Comparison of ENCODE assay signal across 1 cellular context in genomic region chr2:108536133-108536780, GRCh38.
TF ChIP-seq lines count a peak whose summit lies in the region.

No MANE protein-coding gene starts in this region.

TF ChIP-seq in GM23338, 12 proteins besides CTCF, POLR2A, EP300 and RAD21 (continued from another document):
- no peak for TF ChIP-seq ZNF462 (CRISPR knock-in tag; IDR thresholded peaks at IDR 0.05)
- TF ChIP-seq ZNF331 (CRISPR knock-in tag; IDR thresholded peaks at IDR 0.05; ENCODE audit: low read depth), result no peak
- TF ChIP-seq JUNB (IDR thresholded peaks at IDR 0.05; ENCODE audit: unreplicated experiment), result no peak
